17 cellular contexts compared by ENCODE assay signal in genomic region chr11:78768947-78769346, GRCh38.
DNase-seq lines count a peak whose midpoint lies in the region; FAIRE-seq and TF ChIP-seq lines count a peak whose summit lies in the region.
"Had no signal": no experiment of that assay in that cellular context is flagged by ENCODE, and none has a peak within 500 bp of the region (broad histone marks: within the 10 kb centered on the region; RNA-seq: fewer than 3 reads in every experiment).

No MANE protein-coding gene starts in this region.

- DNase-seq in astrocyte (ENCODE audit: low read depth) (peak; percentile 27), fibroblast of the aortic adventitia (ENCODE audit: low read depth) (peak; percentile 60), sigmoid colon (no peak), dorsolateral prefrontal cortex (no peak), glutamatergic neuron (no peak)
- no peak for DNase-seq in CD4-positive, alpha-beta memory T cell
- DNase-seq: 8988T; CD4-positive, alpha-beta T cell; DMS153; DMS79 treated with DMSO at 0.1 percent for 48 hours; GF-D8; GOT3; H7 had no signal

- H3K36me3 ChIP-seq in BLaER1, result peaks cover 33% of the 10 kb centered on the region; the same call in 1 of the 2 replicates
- H3K36me3 ChIP-seq in astrocyte (ENCODE audit: insufficient read depth, low read length), result peaks cover 2% of the 10 kb centered on the region
- no peaks in the 10 kb centered on the region for H3K36me3 ChIP-seq in sigmoid colon
- no peaks in the 10 kb centered on the region for H3K36me3 ChIP-seq in CD4-positive, alpha-beta memory T cell (ENCODE audit: insufficient read depth, low read length)

- H3K36me3 Mint-ChIP-seq in astrocyte (ENCODE audit: low read depth, unreplicated experiment) (no peaks in the 10 kb centered on the region), glutamatergic neuron (ENCODE audit: unreplicated experiment) (peaks cover 8% of the 10 kb centered on the region)
- no peaks in the 10 kb centered on the region for H3K36me3 Mint-ChIP-seq in CD4-positive, alpha-beta memory T cell

- H3K4me1 ChIP-seq in BLaER1 (peaks cover 14% of the 10 kb centered on the region), astrocyte (ENCODE audit: insufficient read depth, low read length) (no peaks in the 10 kb centered on the region), sigmoid colon (no peaks in the 10 kb centered on the region)
- H3K4me1 ChIP-seq in CD4-positive, alpha-beta memory T cell (ENCODE audit: insufficient read depth, low read length), result no peaks in the 10 kb centered on the region

- intact Hi-C loops in sigmoid colon (cut with DNase I), result no loop called here
- intact Hi-C loops in dorsolateral prefrontal cortex (cut with DNase I), result no loop called here
- intact Hi-C loops in CD4-positive, alpha-beta memory T cell (cut with micrococcal nuclease), result no loop called here

- FAIRE-seq in astrocyte (lab: Jason Lieb, UNC), result no peak
- FAIRE-seq: HepG2 had no signal

- H3K9me3 Mint-ChIP-seq in astrocyte (ENCODE audit: unreplicated experiment), result peaks cover 3% of the 10 kb centered on the region
- H3K9me3 Mint-ChIP-seq in glutamatergic neuron (ENCODE audit: unreplicated experiment), result no peaks in the 10 kb centered on the region
- H3K9me3 Mint-ChIP-seq in CD4-positive, alpha-beta memory T cell, result no peaks in the 10 kb centered on the region
- H3K9me3 Mint-ChIP-seq: CD4-positive, alpha-beta T cell had no signal

- POLR2A ChIA-PET in CD4-positive, alpha-beta memory T cell (lab: Charles Lee; ENCODE audit: partially characterized antibody), result no interaction called here

- H3K27me3 ChIP-seq in BLaER1, result no peaks in the 10 kb centered on the region
- no peaks in the 10 kb centered on the region for H3K27me3 ChIP-seq in astrocyte (ENCODE audit: insufficient read depth, low read length)
- no peaks in the 10 kb centered on the region for H3K27me3 ChIP-seq in sigmoid colon
- H3K27me3 ChIP-seq in dorsolateral prefrontal cortex, result no peaks in the 10 kb centered on the region
- H3K27me3 ChIP-seq in CD4-positive, alpha-beta memory T cell (ENCODE audit: insufficient read depth, low read length), result no peaks in the 10 kb centered on the region

- H3K27ac ChIP-seq in BLaER1 (no peak overlapping the region), astrocyte (ENCODE audit: low read depth, low read length) (no peak overlapping the region), sigmoid colon (no peak overlapping the region), dorsolateral prefrontal cortex (no peak overlapping the region)
- H3K27ac ChIP-seq in CD4-positive, alpha-beta memory T cell (ENCODE audit: low read depth, low read length), result no peak overlapping the region
- H3K27ac ChIP-seq: C4-2B had no signal

- H3K9me3 ChIP-seq in BLaER1 (no peaks in the 10 kb centered on the region), astrocyte (ENCODE audit: insufficient read depth, low read depth, low read length) (no peaks in the 10 kb centered on the region), sigmoid colon (no peaks in the 10 kb centered on the region)
- H3K9me3 ChIP-seq in CD4-positive, alpha-beta memory T cell (ENCODE audit: control insufficient read depth in 1 of 2, low read length in 2 of 2), result no peaks in the 10 kb centered on the region

- peak overlapping the region; percentile 58 for H3K4me2 ChIP-seq in BLaER1
- no peak overlapping the region for H3K4me2 ChIP-seq in astrocyte (ENCODE audit: low read length)

- no peak for TF ChIP-seq POLR2A in sigmoid colon (IDR thresholded peaks at IDR 0.05)

- H3K27ac Mint-ChIP-seq in astrocyte (ENCODE audit: unreplicated experiment), result no peak overlapping the region
- no peak overlapping the region for H3K27ac Mint-ChIP-seq in glutamatergic neuron (ENCODE audit: unreplicated experiment)
- no peak overlapping the region for H3K27ac Mint-ChIP-seq in CD4-positive, alpha-beta memory T cell
- H3K27ac Mint-ChIP-seq: B cell; CD4-positive, alpha-beta T cell had no signal

- peaks cover 8% of the 10 kb centered on the region for H3K27me3 Mint-ChIP-seq in astrocyte (ENCODE audit: low read depth, unreplicated experiment)
- peaks cover 2% of the 10 kb centered on the region for H3K27me3 Mint-ChIP-seq in glutamatergic neuron (ENCODE audit: unreplicated experiment)
- peaks cover 1 to 6% of the 10 kb centered on the region in 2 donors for H3K27me3 Mint-ChIP-seq in CD4-positive, alpha-beta memory T cell

- CTCF ChIA-PET in CD4-positive, alpha-beta memory T cell (lab: Charles Lee; ENCODE audit: partially characterized antibody), result no interaction called here

- TF ChIP-seq CTCF in astrocyte (IDR thresholded peaks at IDR 0.05; ENCODE audit: insufficient read depth, low read depth, low read length), result no peak
- TF ChIP-seq CTCF in fibroblast of the aortic adventitia (IDR thresholded peaks at IDR 0.05; ENCODE audit: insufficient read depth, low read length), result no peak
- TF ChIP-seq CTCF in sigmoid colon (IDR thresholded peaks at IDR 0.05), result no peak
- no peak for TF ChIP-seq CTCF in dorsolateral prefrontal cortex (IDR thresholded peaks at IDR 0.05 in 54 of 56, conservative IDR thresholded peaks at IDR 0.05 in 2 of 56; ENCODE audit: low read depth in 1 of 56, partially characterized antibody in 56 of 56)
- TF ChIP-seq CTCF in glutamatergic neuron (IDR thresholded peaks at IDR 0.05; ENCODE audit: partially characterized antibody, unreplicated experiment), result no peak

- H2AFZ ChIP-seq in astrocyte (ENCODE audit: low read depth, low read length), result no peak overlapping the region

- H3K79me2 ChIP-seq in astrocyte (ENCODE audit: insufficient read depth, low read length), result no peaks in the 10 kb centered on the region

- TF ChIP-seq EP300 in sigmoid colon (IDR thresholded peaks at IDR 0.05), result no peak

- no peaks in the 10 kb centered on the region for H3K4me1 Mint-ChIP-seq in astrocyte (ENCODE audit: low read depth, unreplicated experiment)
- H3K4me1 Mint-ChIP-seq in glutamatergic neuron (ENCODE audit: low read depth, unreplicated experiment), result no peaks in the 10 kb centered on the region
- H3K4me1 Mint-ChIP-seq in CD4-positive, alpha-beta memory T cell, result no peaks in the 10 kb centered on the region
- H3K4me1 Mint-ChIP-seq: B cell had no signal

- H3K4me3 Mint-ChIP-seq in astrocyte (ENCODE audit: unreplicated experiment) (no peak overlapping the region), glutamatergic neuron (ENCODE audit: unreplicated experiment) (no peak overlapping the region)
- H3K4me3 Mint-ChIP-seq in CD4-positive, alpha-beta memory T cell, result no peak overlapping the region
- H3K4me3 Mint-ChIP-seq: B cell; CD4-positive, alpha-beta T cell had no signal

- H3K4me3 ChIP-seq in BLaER1 (no peak overlapping the region), astrocyte (ENCODE audit: insufficient read depth, low read depth, low read length) (no peak overlapping the region), fibroblast of the aortic adventitia (ENCODE audit: low read depth, low read length) (no peak overlapping the region), sigmoid colon (no peak overlapping the region), dorsolateral prefrontal cortex (no peak overlapping the region)
- no peak overlapping the region for H3K4me3 ChIP-seq in CD4-positive, alpha-beta memory T cell (ENCODE audit: low read length in 2 of 2)

- H3K9ac ChIP-seq in BLaER1 (no peak overlapping the region), astrocyte (ENCODE audit: low read length) (no peak overlapping the region)

- 73 to 95% methylated on average over 4 of the region's 4 CpGs for WGBS in sigmoid colon, 2 donors

- H4K20me1 ChIP-seq in BLaER1 (no peaks in the 10 kb centered on the region), astrocyte (ENCODE audit: insufficient read depth, low read length) (no peaks in the 10 kb centered on the region)

Comparison
In these comparisons a context has a peak if more than half of its experiments do, and no peak if none do; other contexts are left out.
1. DNase-seq: peak in astrocyte (single experiment) and fibroblast of the aortic adventitia (single experiment); none in sigmoid colon (single experiment), dorsolateral prefrontal cortex (0 of 10), glutamatergic neuron (single experiment) and CD4-positive, alpha-beta memory T cell (0 of 5).